In genomic region chr11:31804439-31805036, GRCh38 we compare ENCODE assay signal across 12 cellular contexts. TPM values are rescaled to one million over a fixed set of nuclear protein-coding genes. Genes with fewer than 3 reads are reported as not detected.
DNase-seq lines count a peak whose midpoint lies in the region; ATAC-seq lines count a peak whose summit lies in the region.
"Had no signal": no experiment of that assay in that cellular context is flagged by ENCODE, and none has a peak within 500 bp of the region (broad histone marks: within the 10 kb centered on the region; RNA-seq: fewer than 3 reads in every experiment).

No MANE protein-coding gene starts in this region.

- no peak for DNase-seq in stimulated activated naive CD8-positive, alpha-beta T cell treated with anti-CD3 and anti-CD28 coated beads, Interleukin-15, Interleukin-2, amounts not matched to agents 100 U/mL and 50 U/mL, for 24 hours
- peak; percentile 28 for DNase-seq in kidney tubule cell (ENCODE audit: low spot score)
- DNase-seq in HT-29 (ENCODE audit: low spot score) = no peak
- DNase-seq: DMS 273 treated with DMSO at 0.1 percent for 48 hours, NCI-H774, small intestine had no signal

- H3K27me3 Mint-ChIP-seq in stimulated activated naive CD8-positive, alpha-beta T cell treated with anti-CD3 and anti-CD28 coated beads, Interleukin-15, Interleukin-2, amounts not matched to agents 100 ng/mL and 50 ng/mL, for 24 hours = peaks cover 86% of the 10 kb centered on the region
- H3K27me3 Mint-ChIP-seq in activated T-helper 17 cell treated with anti-CD3 and anti-CD28 coated beads, Interleukin-2, amount 50 U/mL, for 72 hours = peaks cover 79% of the 10 kb centered on the region

- no peak for ATAC-seq in stimulated activated naive CD8-positive, alpha-beta T cell treated with anti-CD3 and anti-CD28 coated beads, Interleukin-15, Interleukin-2, amounts not matched to agents 100 U/mL and 50 U/mL, for 24 hours
- no peak for ATAC-seq in activated T-helper 17 cell treated with anti-CD3 and anti-CD28 coated beads, Interleukin-2, amount 50 U/mL, for 72 hours (replicated peaks)
- ATAC-seq in HG03097 (IDR thresholded peaks at IDR 0.05; ENCODE audit: low FRiP score, unreplicated experiment) (no peak), HG03520 (IDR thresholded peaks at IDR 0.05; ENCODE audit: unreplicated experiment) (no peak), GM21515 (IDR thresholded peaks at IDR 0.05; ENCODE audit: unreplicated experiment) (no peak)

- peaks cover 39% of the 10 kb centered on the region for H3K4me1 Mint-ChIP-seq in stimulated activated naive CD8-positive, alpha-beta T cell treated with anti-CD3 and anti-CD28 coated beads, Interleukin-15, Interleukin-2, amounts not matched to agents 100 ng/mL and 50 ng/mL, for 24 hours (ENCODE audit: low read depth)
- H3K4me1 Mint-ChIP-seq in activated T-helper 17 cell treated with anti-CD3 and anti-CD28 coated beads, Interleukin-2, amount 50 U/mL, for 72 hours = peaks cover 19% of the 10 kb centered on the region

- H3K4me3 Mint-ChIP-seq in stimulated activated naive CD8-positive, alpha-beta T cell treated with anti-CD3 and anti-CD28 coated beads, Interleukin-15, Interleukin-2, amounts not matched to agents 100 ng/mL and 50 ng/mL, for 24 hours = peak overlapping the region; percentile 57
- H3K4me3 Mint-ChIP-seq in activated T-helper 17 cell treated with anti-CD3 and anti-CD28 coated beads, Interleukin-2, amount 50 U/mL, for 72 hours = peak overlapping the region; percentile 61

- peaks cover 9% of the 10 kb centered on the region for H3K9me3 Mint-ChIP-seq in stimulated activated naive CD8-positive, alpha-beta T cell treated with anti-CD3 and anti-CD28 coated beads, Interleukin-15, Interleukin-2, amounts not matched to agents 100 ng/mL and 50 ng/mL, for 24 hours
- H3K9me3 Mint-ChIP-seq in activated T-helper 17 cell treated with anti-CD3 and anti-CD28 coated beads, Interleukin-2, amount 50 U/mL, for 72 hours = no peaks in the 10 kb centered on the region

- H3K27ac Mint-ChIP-seq in stimulated activated naive CD8-positive, alpha-beta T cell treated with anti-CD3 and anti-CD28 coated beads, Interleukin-15, Interleukin-2, amounts not matched to agents 100 ng/mL and 50 ng/mL, for 24 hours = peak overlapping the region; percentile 24
- H3K27ac Mint-ChIP-seq in activated T-helper 17 cell treated with anti-CD3 and anti-CD28 coated beads, Interleukin-2, amount 50 U/mL, for 72 hours = no peak overlapping the region

- H3K36me3 Mint-ChIP-seq in stimulated activated naive CD8-positive, alpha-beta T cell treated with anti-CD3 and anti-CD28 coated beads, Interleukin-15, Interleukin-2, amounts not matched to agents 100 ng/mL and 50 ng/mL, for 24 hours (ENCODE audit: low read depth) = peaks cover 19% of the 10 kb centered on the region
- H3K36me3 Mint-ChIP-seq in activated T-helper 17 cell treated with anti-CD3 and anti-CD28 coated beads, Interleukin-2, amount 50 U/mL, for 72 hours (ENCODE audit: low read depth) = peaks cover 56% of the 10 kb centered on the region

RNA-seq across cellular contexts. Expression of gene PAX6, which starts 6.6 kb away (rescaled TPM):
- total RNA-seq in activated T-helper 17 cell treated with anti-CD3 and anti-CD28 coated beads, Interleukin-2, amount 50 U/mL, for 72 hours = not detected
- not detected in 2 replicates for total RNA-seq in HT-29 (2014; rRNA removed; shearing (Covaris generic))
- total RNA-seq: upper lobe of left lung had no signal
